In genomic region chr10:79063661-79064490, GRCh38 we compare ENCODE assay signal across 16 cellular contexts. TPM values are rescaled to one million over a fixed set of nuclear protein-coding genes. Genes with fewer than 3 reads are reported as not detected.
DNase-seq lines count a peak whose midpoint lies in the region; ATAC-seq and TF ChIP-seq lines count a peak whose summit lies in the region.
"Had no signal": no experiment of that assay in that cellular context is flagged by ENCODE, and none has a peak within 500 bp of the region (broad histone marks: within the 10 kb centered on the region; RNA-seq: fewer than 3 reads in every experiment).

No MANE protein-coding gene starts in this region.

- H3K36me3 Mint-ChIP-seq in activated naive CD4-positive, alpha-beta T cell treated with anti-CD3 and anti-CD28 coated beads, Interleukin-2, amount 10 ng/mL, durations not matched to agents 7 days and 5 days: peaks cover 1% of the 10 kb centered on the region
- H3K36me3 Mint-ChIP-seq in activated naive CD4-positive, alpha-beta T cell treated with anti-CD3 and anti-CD28 coated beads, Interleukin-2, amount 50 U/mL, for 72 hours: no peaks in the 10 kb centered on the region
- H3K36me3 Mint-ChIP-seq in activated T-helper 17 cell treated with anti-CD3 and anti-CD28 coated beads, Interleukin-2, amount 50 U/mL, for 72 hours (ENCODE audit: low read depth): no peaks in the 10 kb centered on the region

- H3K4me1 Mint-ChIP-seq in activated naive CD4-positive, alpha-beta T cell treated with anti-CD3 and anti-CD28 coated beads, Interleukin-2, amount 10 ng/mL, durations not matched to agents 7 days and 5 days: peaks cover 56% of the 10 kb centered on the region
- H3K4me1 Mint-ChIP-seq in activated T-helper 17 cell treated with anti-CD3 and anti-CD28 coated beads, Interleukin-2, amount 50 U/mL, for 72 hours: peaks cover 29% of the 10 kb centered on the region

- no peak overlapping the region for H2BK5ac ChIP-seq in mesendoderm (ENCODE audit: low read length)

- no peak overlapping the region for H4K8ac ChIP-seq in mesendoderm (ENCODE audit: low read depth, low read length)

- no peak overlapping the region for H3K56ac ChIP-seq in mesendoderm (ENCODE audit: low read length)

- no peaks in the 10 kb centered on the region for H3K36me3 ChIP-seq in mesendoderm (ENCODE audit: control insufficient read depth, insufficient read depth, low read length)
- H3K36me3 ChIP-seq in stomach: no peaks in the 10 kb centered on the region
- H3K36me3 ChIP-seq: gastroesophageal sphincter had no signal

- peak overlapping the region; percentile 11 for H3K23ac ChIP-seq in mesendoderm (ENCODE audit: low read length)

- no peak overlapping the region for H2BK120ac ChIP-seq in mesendoderm (ENCODE audit: low read depth, low read length)

- no peaks in the 10 kb centered on the region for H3K9me3 Mint-ChIP-seq in activated naive CD4-positive, alpha-beta T cell treated with anti-CD3 and anti-CD28 coated beads, Interleukin-2, amount 10 ng/mL, durations not matched to agents 7 days and 5 days
- no peaks in the 10 kb centered on the region for H3K9me3 Mint-ChIP-seq in activated naive CD4-positive, alpha-beta T cell treated with anti-CD3 and anti-CD28 coated beads, Interleukin-2, amount 50 U/mL, for 72 hours
- H3K9me3 Mint-ChIP-seq in activated T-helper 17 cell treated with anti-CD3 and anti-CD28 coated beads, Interleukin-2, amount 50 U/mL, for 72 hours: no peaks in the 10 kb centered on the region
- H3K9me3 Mint-ChIP-seq: GM23338 had no signal

- no peak overlapping the region for H3K27ac ChIP-seq in mesendoderm (ENCODE audit: low read depth, low read length)
- peak overlapping the region; percentile 62 to 99 (median 68) for H3K27ac ChIP-seq in stomach
- H3K27ac ChIP-seq: gastroesophageal sphincter had no signal

- H3K4me3 ChIP-seq in mesendoderm (ENCODE audit: low read length): no peak overlapping the region
- H3K4me3 ChIP-seq in stomach: no peak overlapping the region
- H3K4me3 ChIP-seq: gastroesophageal sphincter, GM23338, K562 had no signal

- no peak overlapping the region for H3K4ac ChIP-seq in mesendoderm (ENCODE audit: low read depth, low read length)

- WGBS in mesendoderm (ENCODE audit: extremely low coverage, insufficient coverage, low lambda C conversion rate): no CpG with 5 or more reads among the region's 8 CpGs
- 69 to 81% (median 70%) methylated on average over 8 of the region's 8 CpGs for WGBS in stomach, 5 donors

- DNase-seq in activated naive CD4-positive, alpha-beta T cell treated with anti-CD3 and anti-CD28 coated beads, Interleukin-2, amount 10 ng/mL, durations not matched to agents 7 days and 5 days: peak; percentile 62
- DNase-seq in activated naive CD4-positive, alpha-beta T cell treated with anti-CD3 and anti-CD28 coated beads, Interleukin-2, amount 50 U/mL, for 72 hours (ENCODE audit: low spot score in 2 of 2): no peak
- no peak for DNase-seq in mesendoderm
- DNase-seq in stomach: peak; percentile 65
- no peak for DNase-seq in KBM-7
- DNase-seq in hippocampal formation (lab: John Stamatoyannopoulos, UW): no peak
- DNase-seq: activated CD4-positive, alpha-beta T cell treated with anti-CD3 and anti-CD28 coated beads for 1 hour; Calu3; GF-D8; NCI-H1417 treated with DMSO at 0.1 percent for 48 hours; SW 1271 had no signal

- peak overlapping the region; percentile 45 for H3K27ac Mint-ChIP-seq in activated naive CD4-positive, alpha-beta T cell treated with anti-CD3 and anti-CD28 coated beads, Interleukin-2, amount 10 ng/mL, durations not matched to agents 7 days and 5 days
- no peak overlapping the region for H3K27ac Mint-ChIP-seq in activated naive CD4-positive, alpha-beta T cell treated with anti-CD3 and anti-CD28 coated beads, Interleukin-2, amount 50 U/mL, for 72 hours
- H3K27ac Mint-ChIP-seq in activated T-helper 17 cell treated with anti-CD3 and anti-CD28 coated beads, Interleukin-2, amount 50 U/mL, for 72 hours: peak overlapping the region; percentile 13
- H3K27ac Mint-ChIP-seq: GM23338 had no signal

- no peak for TF ChIP-seq CTCF in stomach (IDR thresholded peaks at IDR 0.05)

- intact Hi-C loops in stomach (cut with DNase I; ENCODE audit: low total_unique reads): no loop called here

- H3K27me3 Mint-ChIP-seq in activated naive CD4-positive, alpha-beta T cell treated with anti-CD3 and anti-CD28 coated beads, Interleukin-2, amount 10 ng/mL, durations not matched to agents 7 days and 5 days: peaks cover 45% of the 10 kb centered on the region
- no peaks in the 10 kb centered on the region for H3K27me3 Mint-ChIP-seq in activated T-helper 17 cell treated with anti-CD3 and anti-CD28 coated beads, Interleukin-2, amount 50 U/mL, for 72 hours

- H3K4me1 ChIP-seq in mesendoderm (ENCODE audit: control insufficient read depth, low read depth, low read length) (peaks cover 10% of the 10 kb centered on the region), stomach (peaks cover 41 to 80% (median 73%) of the 10 kb centered on the region in 4 donors)

- no peak overlapping the region for H3K4me3 Mint-ChIP-seq in activated naive CD4-positive, alpha-beta T cell treated with anti-CD3 and anti-CD28 coated beads, Interleukin-2, amount 10 ng/mL, durations not matched to agents 7 days and 5 days
- peak overlapping the region; percentile 80 for H3K4me3 Mint-ChIP-seq in activated T-helper 17 cell treated with anti-CD3 and anti-CD28 coated beads, Interleukin-2, amount 50 U/mL, for 72 hours
- H3K4me3 Mint-ChIP-seq: GM23338 had no signal

- TF ChIP-seq EP300 in stomach (IDR thresholded peaks at IDR 0.05): no peak

- no peak overlapping the region for H3K4me2 ChIP-seq in mesendoderm (ENCODE audit: low read length)
- H3K4me2 ChIP-seq: GM23338 had no signal

- no peaks in the 10 kb centered on the region for H3K9me3 ChIP-seq in stomach
- H3K9me3 ChIP-seq: gastroesophageal sphincter had no signal

- no peaks in the 10 kb centered on the region for H3K79me1 ChIP-seq in mesendoderm (ENCODE audit: low read length)

- no peak overlapping the region for H2BK15ac ChIP-seq in mesendoderm (replicated peaks; ENCODE audit: low read depth)

- H3K9ac ChIP-seq in mesendoderm (ENCODE audit: low read length): no peak overlapping the region

- H3K18ac ChIP-seq in mesendoderm (ENCODE audit: low read length): no peak overlapping the region

- in situ Hi-C loops in KBM-7 (cut with MboI; ENCODE audit: low pct_unique_long_range_greater_than_20kb, low sequenced_read_pairs): no loop called here

- ATAC-seq in activated naive CD4-positive, alpha-beta T cell treated with anti-CD3 and anti-CD28 coated beads, Interleukin-2, amount 50 U/mL, for 72 hours: no peak
- peak; percentile 25 for ATAC-seq in activated T-helper 17 cell treated with anti-CD3 and anti-CD28 coated beads, Interleukin-2, amount 50 U/mL, for 72 hours (replicated peaks)
- ATAC-seq in HG03045 (IDR thresholded peaks at IDR 0.05; ENCODE audit: unreplicated experiment): no peak
- ATAC-seq: gastroesophageal sphincter, GM23338, K562 had no signal

- H3K27me3 ChIP-seq in mesendoderm (ENCODE audit: insufficient read depth, low read length, poor library complexity): no peaks in the 10 kb centered on the region
- H3K27me3 ChIP-seq in stomach: no peaks in the 10 kb centered on the region
- H3K27me3 ChIP-seq: gastroesophageal sphincter had no signal

- H4K5ac ChIP-seq in mesendoderm (ENCODE audit: low read length): no peak overlapping the region

- no peak for TF ChIP-seq POLR2A in stomach (IDR thresholded peaks at IDR 0.05)

- H2AK5ac ChIP-seq in mesendoderm (ENCODE audit: low read length): no peak overlapping the region

- CTCF ChIA-PET in activated naive CD4-positive, alpha-beta T cell treated with anti-CD3 and anti-CD28 coated beads, Interleukin-2, amount 10 ng/mL, durations not matched to agents 7 days and 5 days (lab: Charles Lee): interaction anchor here (0.6 to 4.1 kb wide), 2 partner anchors 11 to 75 kb away, joined by 3 to 12 read pairs; no protein-coding TSS in a partner anchor

- H3K79me2 ChIP-seq in mesendoderm (ENCODE audit: control insufficient read depth, insufficient read depth, low read length): no peaks in the 10 kb centered on the region

RNA-seq across cellular contexts. Expression of gene ZMIZ1, which starts 4.9 kb away (rescaled TPM):
- 10 to 100 TPM; 16.1 to 42.7 TPM for total RNA-seq in activated naive CD4-positive, alpha-beta T cell treated with anti-CD3 and anti-CD28 coated beads, Interleukin-2, amount 50 U/mL, for 72 hours
- total RNA-seq in activated T-helper 17 cell treated with anti-CD3 and anti-CD28 coated beads, Interleukin-2, amount 50 U/mL, for 72 hours: 10 to 100 TPM; 32.9 to 82.6 TPM
- 23.7 TPM for polyA plus RNA-seq in mesendoderm (2013, experiment 1 of 2)
- polyA plus RNA-seq in mesendoderm (2013, experiment 2 of 2): 23.1 TPM
- total RNA-seq in stomach: 100 to 1,000 TPM in 1 of 5 donors, 10 to 100 TPM in 4; 25.9 to 103 (median 67.7) TPM
- polyA plus RNA-seq in stomach: 10 to 100 TPM; 17.7 to 20.2 (median 18.2) TPM

Comparison
In these comparisons a context has a peak if more than half of its experiments do, and no peak if none do; other contexts are left out.
1. DNase-seq: peak in activated naive CD4-positive, alpha-beta T cell treated with anti-CD3 and anti-CD28 coated beads, Interleukin-2, amount 10 ng/mL, durations not matched to agents 7 days and 5 days (single experiment) and stomach (single experiment); none in activated naive CD4-positive, alpha-beta T cell treated with anti-CD3 and anti-CD28 coated beads, Interleukin-2, amount 50 U/mL, for 72 hours (0 of 2), mesendoderm (single experiment), KBM-7 (single experiment) and hippocampal formation (0 of 2).
2. H3K27ac Mint-ChIP-seq: peak in activated naive CD4-positive, alpha-beta T cell treated with anti-CD3 and anti-CD28 coated beads, Interleukin-2, amount 10 ng/mL, durations not matched to agents 7 days and 5 days (single experiment) and activated T-helper 17 cell treated with anti-CD3 and anti-CD28 coated beads, Interleukin-2, amount 50 U/mL, for 72 hours (single experiment); none in activated naive CD4-positive, alpha-beta T cell treated with anti-CD3 and anti-CD28 coated beads, Interleukin-2, amount 50 U/mL, for 72 hours (0 of 2).